In the genomic region with DNA sequence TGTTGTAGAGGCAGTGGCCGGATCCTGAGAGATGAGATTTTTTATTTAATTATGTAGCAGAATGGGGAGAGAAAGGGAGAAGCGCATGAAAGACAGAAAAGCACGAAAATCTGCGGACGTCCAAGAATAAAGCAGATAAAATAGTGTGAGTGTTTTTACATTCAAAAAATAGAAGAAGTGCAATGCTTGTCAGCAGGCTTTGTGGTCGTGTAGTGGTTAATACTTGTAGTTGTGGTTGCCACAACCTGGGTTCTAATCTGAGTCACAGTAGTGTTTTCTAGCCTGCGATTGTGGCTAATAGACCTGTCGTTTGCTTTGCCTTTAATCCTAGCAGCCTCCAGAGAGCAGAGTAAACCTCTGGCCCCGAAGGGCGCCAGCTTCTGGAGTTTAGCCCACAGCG, we compare ENCODE assay signal across 8 cellular contexts. TPM values are rescaled to one million over a fixed set of nuclear protein-coding genes. Genes with fewer than 3 reads are reported as not detected.
DNase-seq lines count a peak whose midpoint lies in the region; ATAC-seq, FAIRE-seq and TF ChIP-seq lines count a peak whose summit lies in the region.
"Not testable (repeated sequence)": the region's sequence is repeated elsewhere in the genome, so short reads cannot be mapped to it uniquely, and the experiment has no call there.
"Had no signal": no experiment of that assay in that cellular context is flagged by ENCODE, and none has a peak within 500 bp of the region (broad histone marks: within the 10 kb centered on the region; RNA-seq: fewer than 3 reads in every experiment).

No MANE protein-coding gene starts in this region.

- H3K27ac Mint-ChIP-seq in activated B cell treated with CpG ODN at 0.5 μM for 24 hours: not testable (repeated sequence)
- H3K27ac Mint-ChIP-seq in activated naive CD4-positive, alpha-beta T cell treated with anti-CD3 and anti-CD28 coated beads, Interleukin-2, amount 50 U/mL, for 72 hours: peak overlapping the region in 1 of 2 donors; percentile 81
- peak overlapping the region in 1 of 2 donors; percentile 52 for H3K27ac Mint-ChIP-seq in natural killer cell treated with Interleukin-12 subunit alpha and Interleukin-12 subunit beta and Interleukin-15 and Interleukin-18, amount 100 ng/mL, for 72 hours

- ATAC-seq in GM21723 (IDR thresholded peaks at IDR 0.05; ENCODE audit: unreplicated experiment) (peak; percentile 74), HG02973 (IDR thresholded peaks at IDR 0.05; ENCODE audit: unreplicated experiment) (peak; percentile 59), HG03378 (IDR thresholded peaks at IDR 0.05; ENCODE audit: unreplicated experiment) (peak; percentile 66), activated B cell treated with CpG ODN at 0.5 μM for 24 hours (ENCODE audit: low read depth) (peak; percentile 73)
- ATAC-seq in activated naive CD4-positive, alpha-beta T cell treated with anti-CD3 and anti-CD28 coated beads, Interleukin-2, amount 50 U/mL, for 72 hours: peak; percentile 72 to 91
- ATAC-seq in natural killer cell treated with Interleukin-12 subunit alpha and Interleukin-12 subunit beta and Interleukin-15 and Interleukin-18, amount 100 ng/mL, for 72 hours: peak in 1 of 2 donors; percentile 82

- not testable (repeated sequence) for H3K36me3 Mint-ChIP-seq in activated B cell treated with CpG ODN at 0.5 μM for 24 hours (ENCODE audit: low read depth); activated naive CD4-positive, alpha-beta T cell treated with anti-CD3 and anti-CD28 coated beads, Interleukin-2, amount 50 U/mL, for 72 hours; natural killer cell treated with Interleukin-12 subunit alpha and Interleukin-12 subunit beta and Interleukin-15 and Interleukin-18, amount 100 ng/mL, for 72 hours

- DNase-seq in GM18507 (ENCODE audit: extremely low spot score, insufficient read length, low read depth); activated B cell treated with CpG ODN at 0.5 μM for 24 hours; activated naive CD4-positive, alpha-beta T cell treated with anti-CD3 and anti-CD28 coated beads, Interleukin-2, amount 50 U/mL, for 72 hours (ENCODE audit: low spot score in 2 of 2); natural killer cell treated with Interleukin-12 subunit alpha and Interleukin-12 subunit beta and Interleukin-15 and Interleukin-18, amount 100 ng/mL, for 72 hours (ENCODE audit: low spot score): not testable (repeated sequence)

- not testable (repeated sequence) for TF ChIP-seq CTCF in activated B cell treated with CpG ODN at 0.5 μM for 24 hours (IDR thresholded peaks at IDR 0.05)

- not testable (repeated sequence) for H3K9me3 Mint-ChIP-seq in activated B cell treated with CpG ODN at 0.5 μM for 24 hours; activated naive CD4-positive, alpha-beta T cell treated with anti-CD3 and anti-CD28 coated beads, Interleukin-2, amount 50 U/mL, for 72 hours; natural killer cell treated with Interleukin-12 subunit alpha and Interleukin-12 subunit beta and Interleukin-15 and Interleukin-18, amount 100 ng/mL, for 72 hours

- not testable (repeated sequence) for H3K4me3 Mint-ChIP-seq in activated B cell treated with CpG ODN at 0.5 μM for 24 hours
- peak overlapping the region; percentile 26 for H3K4me3 Mint-ChIP-seq in natural killer cell treated with Interleukin-12 subunit alpha and Interleukin-12 subunit beta and Interleukin-15 and Interleukin-18, amount 100 ng/mL, for 72 hours

- H3K27me3 Mint-ChIP-seq in activated B cell treated with CpG ODN at 0.5 μM for 24 hours; natural killer cell treated with Interleukin-12 subunit alpha and Interleukin-12 subunit beta and Interleukin-15 and Interleukin-18, amount 100 ng/mL, for 72 hours: not testable (repeated sequence)

- CTCF ChIA-PET in activated B cell treated with CpG ODN at 0.5 μM for 24 hours (lab: Charles Lee): not testable (repeated sequence)

- peak; percentile 81 for FAIRE-seq in GM18507 (lab: Jason Lieb, UNC)

- POLR2A ChIA-PET in activated B cell treated with CpG ODN at 0.5 μM for 24 hours (lab: Charles Lee): not testable (repeated sequence)

- intact Hi-C loops in activated B cell treated with CpG ODN at 0.5 μM for 24 hours (cut with micrococcal nuclease): not testable (repeated sequence)

- H3K4me1 Mint-ChIP-seq in activated B cell treated with CpG ODN at 0.5 μM for 24 hours; natural killer cell treated with Interleukin-12 subunit alpha and Interleukin-12 subunit beta and Interleukin-15 and Interleukin-18, amount 100 ng/mL, for 72 hours (ENCODE audit: low read depth in 2 of 2): not testable (repeated sequence)

RNA-seq across cellular contexts. Expression of a gene that starts 32.8 kb away (rescaled TPM):
- 3,526 and 4,195 TPM in 2 replicates for total RNA-seq in activated B cell treated with CpG ODN at 0.5 μM for 24 hours
- total RNA-seq in activated naive CD4-positive, alpha-beta T cell treated with anti-CD3 and anti-CD28 coated beads, Interleukin-2, amount 50 U/mL, for 72 hours: 1,000 to 10,000 TPM; 1,082 to 1,722 TPM
- total RNA-seq in natural killer cell treated with Interleukin-12 subunit alpha and Interleukin-12 subunit beta and Interleukin-15 and Interleukin-18, amount 100 ng/mL, for 72 hours: 1,000 to 10,000 TPM; 1,591 to 3,879 TPM
- total RNA-seq: GM23248 had no signal

RNA-seq across cellular contexts. Expression of a gene that starts 58.7 kb away (rescaled TPM):
- total RNA-seq in activated B cell treated with CpG ODN at 0.5 μM for 24 hours: 30.2 and 30.4 TPM in 2 replicates
- total RNA-seq in activated naive CD4-positive, alpha-beta T cell treated with anti-CD3 and anti-CD28 coated beads, Interleukin-2, amount 50 U/mL, for 72 hours: 10 to 100 TPM; 28.4 to 35.5 TPM
- 10 to 100 TPM; 21.0 to 29.3 TPM for total RNA-seq in natural killer cell treated with Interleukin-12 subunit alpha and Interleukin-12 subunit beta and Interleukin-15 and Interleukin-18, amount 100 ng/mL, for 72 hours
